ENCODE assay signal across 24 cellular contexts in the genomic region with DNA sequence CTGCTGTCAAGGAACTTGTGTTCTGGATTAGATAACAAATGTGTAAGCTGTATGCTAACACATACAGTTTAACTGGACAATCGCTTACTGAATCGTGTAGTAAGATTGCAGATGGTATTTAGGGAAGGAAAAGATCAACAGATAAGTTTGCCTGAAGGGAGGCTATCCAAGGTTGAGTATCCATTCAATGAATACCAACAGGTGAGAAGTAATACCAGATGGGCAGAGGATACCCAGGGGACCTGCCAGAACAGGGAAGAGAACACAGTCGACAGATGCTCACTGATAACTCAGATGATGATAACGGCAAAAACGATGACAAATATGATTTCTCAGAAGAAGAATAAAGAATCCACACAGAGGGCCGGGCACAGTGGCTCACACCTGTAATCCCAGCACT.
"Had no signal": no experiment of that assay in that cellular context is flagged by ENCODE, and none has a peak within 500 bp of the region (broad histone marks: within the 10 kb centered on the region; RNA-seq: fewer than 3 reads in every experiment).

No MANE protein-coding gene starts in this region.

- H3K9me3 ChIP-seq: esophagus muscularis mucosa, right atrium auricular region, thyroid gland had no signal

- H3K36me3 ChIP-seq: esophagus muscularis mucosa, right atrium auricular region, thyroid gland had no signal

- H3K27me3 ChIP-seq: esophagus muscularis mucosa, right atrium auricular region, thyroid gland had no signal

- H3K4me3 Mint-ChIP-seq: activated CD4-positive, alpha-beta T cell treated with anti-CD3 and anti-CD28 coated beads, Interleukin-2, amount 10 ng/mL, durations not matched to agents 7 days and 5 days; activated CD8-positive, alpha-beta memory T cell treated with anti-CD3 and anti-CD28 coated beads, Interleukin-2, amount 10 ng/mL, durations not matched to agents 7 days and 5 days; activated CD8-positive, alpha-beta T cell treated with anti-CD3 and anti-CD28 coated beads for 36 hours; activated naive CD4-positive, alpha-beta T cell treated with anti-CD3 and anti-CD28 coated beads, Interleukin-2, amount 10 ng/mL, durations not matched to agents 7 days and 5 days; activated naive CD8-positive, alpha-beta T cell treated with anti-CD3 and anti-CD28 coated beads, Interleukin-2, amount 50 U/mL, for 24 hours; brain; effector memory CD8-positive, alpha-beta T cell; stimulated activated naive CD8-positive, alpha-beta T cell treated with anti-CD3 and anti-CD28 coated beads, Interleukin-15, Interleukin-2, amounts not matched to agents 100 ng/mL and 50 ng/mL, for 24 hours had no signal

- DNase-seq: activated CD4-positive, alpha-beta T cell treated with anti-CD3 and anti-CD28 coated beads, Interleukin-2, amount 10 ng/mL, durations not matched to agents 7 days and 5 days; activated CD4-positive, CD25-positive, alpha-beta regulatory T cell treated with anti-CD3 and anti-CD28 coated beads, Interleukin-2, amount 50 U/mL, for 72 hours; activated CD8-positive, alpha-beta memory T cell treated with anti-CD3 and anti-CD28 coated beads, Interleukin-2, amount 10 ng/mL, durations not matched to agents 7 days and 5 days; activated CD8-positive, alpha-beta T cell treated with anti-CD3 and anti-CD28 coated beads for 36 hours; activated effector memory CD4-positive, alpha-beta T cell treated with anti-CD3 and anti-CD28 coated beads, Interleukin-2, amount 50 U/mL, for 16 hours; activated naive CD4-positive, alpha-beta T cell treated with anti-CD3 and anti-CD28 coated beads, Interleukin-2, amount 10 ng/mL, durations not matched to agents 7 days and 5 days; activated naive CD8-positive, alpha-beta T cell treated with anti-CD3 and anti-CD28 coated beads, Interleukin-2, amount 50 U/mL, for 24 hours; activated T-cell treated with anti-CD3 and anti-CD28 coated beads for 4 hours; anterior cingulate cortex; caudate nucleus; dorsolateral prefrontal cortex; effector memory CD8-positive, alpha-beta T cell; head of caudate nucleus; islet precursor cell; left colon; nucleus accumbens; stimulated activated CD4-positive, alpha-beta T cell treated with anti-CD3 and anti-CD28 coated beads, Interleukin-1b, Interleukin-23, amount 100 ng/mL, for 48 hours; substantia nigra; thyroid gland had no signal

- H3K9me3 Mint-ChIP-seq: activated CD4-positive, alpha-beta T cell treated with anti-CD3 and anti-CD28 coated beads, Interleukin-2, amount 10 ng/mL, durations not matched to agents 7 days and 5 days; activated CD8-positive, alpha-beta T cell treated with anti-CD3 and anti-CD28 coated beads for 36 hours; activated naive CD4-positive, alpha-beta T cell treated with anti-CD3 and anti-CD28 coated beads, Interleukin-2, amount 10 ng/mL, durations not matched to agents 7 days and 5 days; activated naive CD8-positive, alpha-beta T cell treated with anti-CD3 and anti-CD28 coated beads, Interleukin-2, amount 50 U/mL, for 24 hours; brain; effector memory CD8-positive, alpha-beta T cell; stimulated activated naive CD8-positive, alpha-beta T cell treated with anti-CD3 and anti-CD28 coated beads, Interleukin-15, Interleukin-2, amounts not matched to agents 100 ng/mL and 50 ng/mL, for 24 hours had no signal

- H3K27ac ChIP-seq: dorsolateral prefrontal cortex, esophagus muscularis mucosa, VCaP had no signal

- H3K36me3 Mint-ChIP-seq: activated naive CD4-positive, alpha-beta T cell treated with anti-CD3 and anti-CD28 coated beads, Interleukin-2, amount 10 ng/mL, durations not matched to agents 7 days and 5 days; brain had no signal

- ATAC-seq: activated CD8-positive, alpha-beta memory T cell treated with anti-CD3 and anti-CD28 coated beads, Interleukin-2, amount 10 ng/mL, durations not matched to agents 7 days and 5 days; activated CD8-positive, alpha-beta T cell treated with anti-CD3 and anti-CD28 coated beads for 36 hours; activated naive CD8-positive, alpha-beta T cell treated with anti-CD3 and anti-CD28 coated beads, Interleukin-2, amount 50 U/mL, for 24 hours; effector memory CD8-positive, alpha-beta T cell; left colon had no signal

- H3K4me3 ChIP-seq: dorsolateral prefrontal cortex, esophagus muscularis mucosa, right atrium auricular region, thyroid gland had no signal

- H3K27ac Mint-ChIP-seq: activated CD4-positive, alpha-beta T cell treated with anti-CD3 and anti-CD28 coated beads, Interleukin-2, amount 10 ng/mL, durations not matched to agents 7 days and 5 days; activated CD8-positive, alpha-beta memory T cell treated with anti-CD3 and anti-CD28 coated beads, Interleukin-2, amount 10 ng/mL, durations not matched to agents 7 days and 5 days; activated CD8-positive, alpha-beta T cell treated with anti-CD3 and anti-CD28 coated beads for 36 hours; activated naive CD4-positive, alpha-beta T cell treated with anti-CD3 and anti-CD28 coated beads, Interleukin-2, amount 10 ng/mL, durations not matched to agents 7 days and 5 days; activated naive CD8-positive, alpha-beta T cell treated with anti-CD3 and anti-CD28 coated beads, Interleukin-2, amount 50 U/mL, for 24 hours; effector memory CD8-positive, alpha-beta T cell; stimulated activated naive CD8-positive, alpha-beta T cell treated with anti-CD3 and anti-CD28 coated beads, Interleukin-15, Interleukin-2, amounts not matched to agents 100 ng/mL and 50 ng/mL, for 24 hours had no signal
